24 cellular contexts compared by ENCODE assay signal in the genomic region with DNA sequence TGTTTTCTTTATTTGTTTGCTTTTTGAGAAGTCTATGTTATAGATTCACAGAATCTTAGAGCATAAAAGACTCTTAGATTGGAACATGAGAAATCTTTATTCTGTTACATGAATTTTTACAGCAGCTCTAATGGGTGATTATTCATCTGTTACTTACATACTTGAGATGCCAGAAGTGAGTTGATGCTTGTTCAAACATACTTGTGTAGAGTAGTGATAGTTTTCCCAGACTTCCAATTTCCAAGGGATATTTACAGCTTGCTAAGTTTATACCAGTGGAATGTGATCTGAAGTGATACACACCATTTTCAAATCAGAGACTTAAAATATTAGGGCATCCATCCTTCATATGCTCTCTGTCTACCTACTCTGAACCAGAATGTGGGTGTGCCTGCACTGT.
DNase-seq lines count a peak whose midpoint lies in the region; ATAC-seq, FAIRE-seq and TF ChIP-seq lines count a peak whose summit lies in the region.
"Had no signal": no experiment of that assay in that cellular context is flagged by ENCODE, and none has a peak within 500 bp of the region (broad histone marks: within the 10 kb centered on the region; RNA-seq: fewer than 3 reads in every experiment).

No MANE protein-coding gene starts in this region.

- FAIRE-seq in H1 (lab: Jason Lieb, UNC): no peak

- no peak overlapping the region for H2BK12ac ChIP-seq in H1 (ENCODE audit: low read depth, low read length)

- POLR2A ChIA-PET in H1 (lab: Charles Lee; ENCODE audit: partially characterized antibody): no interaction called here
- POLR2A ChIA-PET in activated CD8-positive, alpha-beta T cell treated with anti-CD3 and anti-CD28 coated beads, Interleukin-2, amount 10 ng/mL, durations not matched to agents 7 days and 5 days (lab: Charles Lee): no interaction called here

- H3K4me1 Mint-ChIP-seq in activated CD8-positive, alpha-beta T cell treated with anti-CD3 and anti-CD28 coated beads, Interleukin-2, amount 10 ng/mL, durations not matched to agents 7 days and 5 days (ENCODE audit: low read depth): no peaks in the 10 kb centered on the region
- H3K4me1 Mint-ChIP-seq: activated naive CD8-positive, alpha-beta T cell treated with anti-CD3 and anti-CD28 coated beads, Interleukin-2, amount 50 U/mL, for 24 hours had no signal

- H3K56ac ChIP-seq in H1 (replicated peaks; ENCODE audit: insufficient read length, low read depth, low read length) (no peak overlapping the region), mesendoderm (ENCODE audit: low read length) (no peak overlapping the region)

- DNase-seq in ACHN (peak; percentile 59), NCI-H226 (peak; percentile 48), H1 (ENCODE audit: low read depth in 1 of 2, low spot score in 2 of 2) (no peak), mesendoderm (peak; percentile 1), 8988T (no peak), NCI-H187 (lab: John Stamatoyannopoulos, UW) (no peak)
- no peak for DNase-seq in activated CD8-positive, alpha-beta T cell treated with anti-CD3 and anti-CD28 coated beads, Interleukin-2, amount 10 ng/mL, durations not matched to agents 7 days and 5 days
- DNase-seq: activated CD4-positive, CD25-positive, alpha-beta regulatory T cell treated with anti-CD3 and anti-CD28 coated beads, Interleukin-2, amount 50 U/mL, for 72 hours; activated naive CD8-positive, alpha-beta T cell treated with anti-CD3 and anti-CD28 coated beads, Interleukin-2, amount 50 U/mL, for 24 hours; Caco-2; caudate nucleus; dorsolateral prefrontal cortex; Kasumi-1; left colon; NCI-H2107; NCI-H526; psoas muscle; spleen; stomach; upper lobe of left lung had no signal

- H4K8ac ChIP-seq in H1 (ENCODE audit: extremely low read depth, insufficient read depth, low read length) (no peak overlapping the region), mesendoderm (ENCODE audit: low read depth, low read length) (no peak overlapping the region)

- no peaks in the 10 kb centered on the region for H3K79me2 ChIP-seq in H1 (ENCODE audit: control insufficient read depth in 1 of 2, insufficient read depth in 2 of 2, low read length in 2 of 2)
- H3K79me2 ChIP-seq in mesendoderm (ENCODE audit: control insufficient read depth, insufficient read depth, low read length): no peaks in the 10 kb centered on the region

- H3K79me1 ChIP-seq in H1 (ENCODE audit: low read depth, low read length): no peaks in the 10 kb centered on the region
- H3K79me1 ChIP-seq in mesendoderm (ENCODE audit: low read length): no peaks in the 10 kb centered on the region

- no peak for TF ChIP-seq CTCF in H1 (IDR thresholded peaks at IDR 0.05; ENCODE audit: control extremely low read depth in 1 of 3, insufficient read depth in 1 of 3, low read depth in 1 of 3, low read length in 3 of 3)

- peaks cover 0 to 1% (median 0%) of the 10 kb centered on the region in 4 experiments; a peak in 1 of 7 replicates for H3K27me3 ChIP-seq in H1 (replicated peaks in 1 of 4; ENCODE audit: control insufficient read depth in 3 of 4, extremely low read depth in 1 of 4, insufficient read depth in 3 of 4, low read length in 3 of 4)
- H3K27me3 ChIP-seq in mesendoderm (ENCODE audit: insufficient read depth, low read length, poor library complexity): no peaks in the 10 kb centered on the region
- H3K27me3 ChIP-seq: dorsolateral prefrontal cortex, spleen, stomach, upper lobe of left lung had no signal

- H3K18ac ChIP-seq in H1 (ENCODE audit: extremely low read depth, low read length) (no peak overlapping the region), mesendoderm (ENCODE audit: low read length) (no peak overlapping the region)

- H3K9me3 Mint-ChIP-seq in activated CD8-positive, alpha-beta T cell treated with anti-CD3 and anti-CD28 coated beads, Interleukin-2, amount 10 ng/mL, durations not matched to agents 7 days and 5 days (ENCODE audit: insufficient read depth): no peaks in the 10 kb centered on the region
- H3K9me3 Mint-ChIP-seq: activated naive CD8-positive, alpha-beta T cell treated with anti-CD3 and anti-CD28 coated beads, Interleukin-2, amount 50 U/mL, for 24 hours; activated T-helper 2 cell treated with anti-CD3 and anti-CD28 coated beads, Interferon-gamma antibody, Interleukin-2, Interleukin-4, amounts not matched to agents 10 μg/mL and 5 μg/mL and 100 μg/mL, durations not matched to agents 14 hours and 24 hours and 36 hours had no signal

- no peak overlapping the region for H2AK5ac ChIP-seq in H1 (ENCODE audit: low read depth, low read length)
- H2AK5ac ChIP-seq in mesendoderm (ENCODE audit: low read length): no peak overlapping the region

- H2BK5ac ChIP-seq in H1 (ENCODE audit: low read depth, low read length) (no peak overlapping the region), mesendoderm (ENCODE audit: low read length) (no peak overlapping the region)

- H3K4me2 ChIP-seq in H1 (ENCODE audit: insufficient read depth in 1 of 2, low read depth in 2 of 2, low read length in 2 of 2): no peak overlapping the region
- no peak overlapping the region for H3K4me2 ChIP-seq in mesendoderm (ENCODE audit: low read length)

- no peaks in the 10 kb centered on the region for H3K23me2 ChIP-seq in H1 (ENCODE audit: low read depth, low read length)

- H3K4me3 ChIP-seq in H1 (ENCODE audit: extremely low read depth in 1 of 4, insufficient read depth in 2 of 4, low read depth in 3 of 4, low read length in 4 of 4) (no peak overlapping the region), mesendoderm (ENCODE audit: low read length) (no peak overlapping the region)
- H3K4me3 ChIP-seq: dorsolateral prefrontal cortex, HAP-1, psoas muscle, spleen, stomach, upper lobe of left lung had no signal

- CTCF ChIA-PET in H1 (lab: Charles Lee; ENCODE audit: partially characterized antibody): no interaction called here
- CTCF ChIA-PET in activated CD8-positive, alpha-beta T cell treated with anti-CD3 and anti-CD28 coated beads, Interleukin-2, amount 10 ng/mL, durations not matched to agents 7 days and 5 days (lab: Charles Lee): no interaction called here

- H3K36me3 Mint-ChIP-seq in activated CD8-positive, alpha-beta T cell treated with anti-CD3 and anti-CD28 coated beads, Interleukin-2, amount 10 ng/mL, durations not matched to agents 7 days and 5 days (ENCODE audit: low read depth): no peaks in the 10 kb centered on the region

- no peak overlapping the region for H3K4ac ChIP-seq in H1 (replicated peaks; ENCODE audit: insufficient read length, low read depth, low read length)
- no peak overlapping the region for H3K4ac ChIP-seq in mesendoderm (ENCODE audit: low read depth, low read length)

- H3K4me3 Mint-ChIP-seq in activated CD8-positive, alpha-beta T cell treated with anti-CD3 and anti-CD28 coated beads, Interleukin-2, amount 10 ng/mL, durations not matched to agents 7 days and 5 days: no peak overlapping the region
- H3K4me3 Mint-ChIP-seq: activated naive CD8-positive, alpha-beta T cell treated with anti-CD3 and anti-CD28 coated beads, Interleukin-2, amount 50 U/mL, for 24 hours had no signal

- H3K23ac ChIP-seq in H1 (ENCODE audit: insufficient read length) (no peak overlapping the region), mesendoderm (ENCODE audit: low read length) (no peak overlapping the region)

- in situ Hi-C loops in ACHN (cut with HindIII; ENCODE audit: low pct_ligation_motif_present, low pct_unique_long_range_greater_than_20kb, low sequenced_read_pairs): no loop called here

- ATAC-seq in HG03108 (IDR thresholded peaks at IDR 0.05; ENCODE audit: unreplicated experiment): no peak
- ATAC-seq in activated CD8-positive, alpha-beta T cell treated with anti-CD3 and anti-CD28 coated beads, Interleukin-2, amount 10 ng/mL, durations not matched to agents 7 days and 5 days: no peak
- ATAC-seq: activated naive CD8-positive, alpha-beta T cell treated with anti-CD3 and anti-CD28 coated beads, Interleukin-2, amount 50 U/mL, for 24 hours; left colon; psoas muscle; Right ventricle myocardium inferior had no signal

- H2BK15ac ChIP-seq in H1 (ENCODE audit: low read length) (no peak overlapping the region), mesendoderm (replicated peaks; ENCODE audit: low read depth) (no peak overlapping the region)

- no peak overlapping the region for H4K91ac ChIP-seq in H1 (replicated peaks; ENCODE audit: insufficient read length, low read length)

- TF ChIP-seq POLR2A in H1 (IDR thresholded peaks at IDR 0.05; ENCODE audit: control extremely low read depth in 1 of 2, low read depth in 2 of 2, low read length in 2 of 2): no peak

- H2BK120ac ChIP-seq in H1 (replicated peaks; ENCODE audit: low read depth, low read length): no peak overlapping the region
- no peak overlapping the region for H2BK120ac ChIP-seq in mesendoderm (ENCODE audit: low read depth, low read length)

- H4K5ac ChIP-seq in H1 (ENCODE audit: insufficient read length, low read depth, low read length) (no peak overlapping the region), mesendoderm (ENCODE audit: low read length) (no peak overlapping the region)

- H4K20me1 ChIP-seq in H1 (replicated peaks in 1 of 2; ENCODE audit: control insufficient read depth in 1 of 2, insufficient read depth in 2 of 2, low read length in 2 of 2): no peaks in the 10 kb centered on the region

- no peak for TF ChIP-seq RAD21 in H1 (IDR thresholded peaks at IDR 0.05 in 1 of 2, conservative IDR thresholded peaks at IDR 0.05 in 1 of 2; ENCODE audit: low read depth in 2 of 2, low read length in 2 of 2)

- no peak overlapping the region for H3K9ac ChIP-seq in H1 (replicated peaks in 1 of 4; ENCODE audit: extremely low read depth in 1 of 4, low read depth in 3 of 4, low read length in 3 of 4)
- H3K9ac ChIP-seq in mesendoderm (ENCODE audit: low read length): no peak overlapping the region

- no peak for TF ChIP-seq EP300 in H1 (IDR thresholded peaks at IDR 0.05; ENCODE audit: borderline replicate concordance in 1 of 2, low read depth in 2 of 2, low read length in 2 of 2)

- H3K4me1 ChIP-seq in H1 (replicated peaks in 1 of 4; ENCODE audit: control insufficient read depth in 3 of 4, insufficient read depth in 4 of 4, low read length in 3 of 4) (no peaks in the 10 kb centered on the region), mesendoderm (ENCODE audit: control insufficient read depth, low read depth, low read length) (no peaks in the 10 kb centered on the region)
- H3K4me1 ChIP-seq: Caco-2, psoas muscle, spleen, stomach, upper lobe of left lung had no signal

- H3K27ac Mint-ChIP-seq in activated CD8-positive, alpha-beta T cell treated with anti-CD3 and anti-CD28 coated beads, Interleukin-2, amount 10 ng/mL, durations not matched to agents 7 days and 5 days: no peak overlapping the region
- H3K27ac Mint-ChIP-seq: activated naive CD8-positive, alpha-beta T cell treated with anti-CD3 and anti-CD28 coated beads, Interleukin-2, amount 50 U/mL, for 24 hours; activated T-helper 2 cell treated with anti-CD3 and anti-CD28 coated beads, Interferon-gamma antibody, Interleukin-2, Interleukin-4, amounts not matched to agents 10 μg/mL and 5 μg/mL and 100 μg/mL, durations not matched to agents 14 hours and 24 hours and 36 hours had no signal

- H3K9me3 ChIP-seq in H1 (ENCODE audit: insufficient read depth in 2 of 2, low read depth in 1 of 2, low read length in 1 of 2): no peaks in the 10 kb centered on the region
- H3K9me3 ChIP-seq: Caco-2, HAP-1, psoas muscle, spleen, stomach, upper lobe of left lung had no signal

- H3K27ac ChIP-seq in H1 (ENCODE audit: low read depth, low read length) (no peak overlapping the region), mesendoderm (ENCODE audit: low read depth, low read length) (no peak overlapping the region)
- H3K27ac ChIP-seq: dorsolateral prefrontal cortex, psoas muscle, spleen, stomach, upper lobe of left lung had no signal

- H3K14ac ChIP-seq in H1 (ENCODE audit: insufficient read length): no peak overlapping the region

- H3K27me3 Mint-ChIP-seq in activated CD8-positive, alpha-beta T cell treated with anti-CD3 and anti-CD28 coated beads, Interleukin-2, amount 10 ng/mL, durations not matched to agents 7 days and 5 days (ENCODE audit: low read depth): no peaks in the 10 kb centered on the region
- H3K27me3 Mint-ChIP-seq: activated naive CD8-positive, alpha-beta T cell treated with anti-CD3 and anti-CD28 coated beads, Interleukin-2, amount 50 U/mL, for 24 hours had no signal

- H3K36me3 ChIP-seq in H1 (ENCODE audit: control insufficient read depth in 2 of 4, insufficient read depth in 4 of 4, low read length in 3 of 4) (no peaks in the 10 kb centered on the region), mesendoderm (ENCODE audit: control insufficient read depth, insufficient read depth, low read length) (no peaks in the 10 kb centered on the region)
- H3K36me3 ChIP-seq: HAP-1, spleen, stomach, upper lobe of left lung had no signal

- no peak overlapping the region for H2BK20ac ChIP-seq in H1 (ENCODE audit: low read length)

- 0 out of 2 replicates have a peak overlapping the region, but pooled peaks have one; percentile 56 for H2AFZ ChIP-seq in H1 (ENCODE audit: low read length)

Comparison
In these comparisons a context has a peak if more than half of its experiments do, and no peak if none do; other contexts are left out.
1. DNase-seq: peak in ACHN (single experiment), NCI-H226 (single experiment) and mesendoderm (single experiment); none in H1 (0 of 2), 8988T (single experiment), activated CD8-positive, alpha-beta T cell treated with anti-CD3 and anti-CD28 coated beads, Interleukin-2, amount 10 ng/mL, durations not matched to agents 7 days and 5 days (single experiment) and NCI-H187 (0 of 2).